In the genomic region with DNA sequence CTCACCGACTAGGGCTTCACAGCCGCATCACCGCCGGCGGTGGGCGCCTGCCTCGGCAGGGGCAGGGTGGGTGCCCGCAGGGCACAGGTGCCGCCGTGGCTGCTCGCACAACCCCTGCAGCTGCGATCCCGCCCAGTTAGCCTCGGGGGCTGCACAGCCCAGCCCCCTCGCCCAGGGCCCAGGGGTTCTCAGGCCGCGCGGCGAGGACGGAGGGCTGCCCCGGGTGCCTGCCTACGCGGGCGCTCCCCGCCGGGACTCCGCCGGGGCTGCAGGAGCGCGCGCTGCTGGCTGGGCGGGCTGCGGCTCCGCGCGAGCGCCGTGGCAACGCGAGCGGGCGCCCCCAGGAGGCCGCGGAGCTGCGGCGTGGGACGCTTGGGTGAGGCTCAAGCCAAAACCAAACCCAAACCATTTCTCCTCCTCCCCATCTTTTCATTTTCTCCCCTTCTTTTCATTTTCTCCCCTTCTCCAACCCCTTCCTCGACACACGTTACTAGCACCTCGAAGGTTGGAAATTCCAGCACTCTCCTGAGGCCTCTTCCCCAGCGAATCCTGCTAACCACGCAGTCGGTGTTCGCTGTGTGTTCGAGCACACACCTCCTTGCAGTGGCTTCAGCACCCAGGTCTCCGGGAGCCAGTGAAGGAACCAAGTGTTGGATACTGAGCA, we compare ENCODE assay signal across 8 cellular contexts. TPM values are rescaled to one million over a fixed set of nuclear protein-coding genes. Genes with fewer than 3 reads are reported as not detected.
DNase-seq lines count a peak whose midpoint lies in the region; ATAC-seq, FAIRE-seq and TF ChIP-seq lines count a peak whose summit lies in the region.

A gene with protein sequence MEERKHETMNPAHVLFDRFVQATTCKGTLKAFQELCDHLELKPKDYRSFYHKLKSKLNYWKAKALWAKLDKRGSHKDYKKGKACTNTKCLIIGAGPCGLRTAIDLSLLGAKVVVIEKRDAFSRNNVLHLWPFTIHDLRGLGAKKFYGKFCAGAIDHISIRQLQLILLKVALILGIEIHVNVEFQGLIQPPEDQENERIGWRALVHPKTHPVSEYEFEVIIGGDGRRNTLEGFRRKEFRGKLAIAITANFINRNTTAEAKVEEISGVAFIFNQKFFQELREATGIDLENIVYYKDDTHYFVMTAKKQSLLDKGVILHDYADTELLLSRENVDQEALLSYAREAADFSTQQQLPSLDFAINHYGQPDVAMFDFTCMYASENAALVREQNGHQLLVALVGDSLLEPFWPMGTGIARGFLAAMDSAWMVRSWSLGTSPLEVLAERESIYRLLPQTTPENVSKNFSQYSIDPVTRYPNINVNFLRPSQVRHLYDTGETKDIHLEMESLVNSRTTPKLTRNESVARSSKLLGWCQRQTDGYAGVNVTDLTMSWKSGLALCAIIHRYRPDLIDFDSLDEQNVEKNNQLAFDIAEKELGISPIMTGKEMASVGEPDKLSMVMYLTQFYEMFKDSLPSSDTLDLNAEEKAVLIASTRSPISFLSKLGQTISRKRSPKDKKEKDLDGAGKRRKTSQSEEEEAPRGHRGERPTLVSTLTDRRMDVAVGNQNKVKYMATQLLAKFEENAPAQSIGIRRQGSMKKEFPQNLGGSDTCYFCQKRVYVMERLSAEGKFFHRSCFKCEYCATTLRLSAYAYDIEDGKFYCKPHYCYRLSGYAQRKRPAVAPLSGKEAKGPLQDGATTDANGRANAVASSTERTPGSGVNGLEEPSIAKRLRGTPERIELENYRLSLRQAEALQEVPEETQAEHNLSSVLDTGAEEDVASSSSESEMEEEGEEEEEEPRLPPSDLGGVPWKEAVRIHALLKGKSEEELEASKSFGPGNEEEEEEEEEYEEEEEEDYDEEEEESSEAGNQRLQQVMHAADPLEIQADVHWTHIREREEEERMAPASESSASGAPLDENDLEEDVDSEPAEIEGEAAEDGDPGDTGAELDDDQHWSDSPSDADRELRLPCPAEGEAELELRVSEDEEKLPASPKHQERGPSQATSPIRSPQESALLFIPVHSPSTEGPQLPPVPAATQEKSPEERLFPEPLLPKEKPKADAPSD (N-terminal part only) (minus strand): TSS at position 286 of the 664 bp plus-strand sequence. CDS start 117,749 bp downstream, outside the sequence.

- H3K4me3 ChIP-seq in AG09309 (ENCODE audit: control insufficient read depth, low read depth, low read length): peak within 1 kb of the TSS; percentile 69
- H3K4me3 ChIP-seq in dorsolateral prefrontal cortex: peak within 1 kb of the TSS; percentile 65 to 96 (median 86)
- peak within 1 kb of the TSS; percentile 58 to 79 (median 64) for H3K4me3 ChIP-seq in HepG2 (replicated peaks in 1 of 3; ENCODE audit: insufficient read depth in 1 of 3, low read depth in 2 of 3, low read length in 3 of 3)

- H3K79me2 ChIP-seq in HepG2 (ENCODE audit: insufficient read depth, low read length): no peaks in the 10 kb centered on the region

- H3K4me1 Mint-ChIP-seq in activated CD4-positive, alpha-beta memory T cell treated with anti-CD3 and anti-CD28 coated beads for 36 hours (ENCODE audit: low read depth): peaks cover 11% of the 10 kb centered on the region

- H3K27me3 Mint-ChIP-seq in activated CD4-positive, alpha-beta memory T cell treated with anti-CD3 and anti-CD28 coated beads for 36 hours: peaks cover 25% of the 10 kb centered on the region

- H3K27ac Mint-ChIP-seq in activated CD4-positive, alpha-beta memory T cell treated with anti-CD3 and anti-CD28 coated beads for 36 hours: no peak within 1 kb of the TSS

- H3K27me3 ChIP-seq in dorsolateral prefrontal cortex (no peaks in the 10 kb centered on the region), HepG2 (ENCODE audit: control insufficient read depth in 1 of 2, insufficient read depth in 2 of 2, low read length in 2 of 2) (peaks cover 0 to 20% of the 10 kb centered on the region in 2 experiments; a peak in 4 of 5 replicates)

- ATAC-seq in HepG2 (peak; percentile 92), HG03139 (IDR thresholded peaks at IDR 0.05; ENCODE audit: unreplicated experiment) (no peak)

- H3K36me3 ChIP-seq in HepG2 (replicated peaks in 1 of 2; ENCODE audit: control insufficient read depth in 1 of 2, insufficient read depth in 2 of 2, low read length in 2 of 2): no peaks in the 10 kb centered on the region

- H3K9me3 ChIP-seq in HepG2 (ENCODE audit: low read length): no peaks in the 10 kb centered on the region

- no peaks in the 10 kb centered on the region for H3K9me3 Mint-ChIP-seq in activated CD4-positive, alpha-beta memory T cell treated with anti-CD3 and anti-CD28 coated beads for 36 hours

- CTCF ChIA-PET in activated CD4-positive, alpha-beta memory T cell treated with anti-CD3 and anti-CD28 coated beads for 36 hours (lab: Charles Lee): interaction anchor here (0.6 to 6.1 kb wide), 9 partner anchors 11 to 209 kb away, joined by 3 to 40 read pairs (median 4); a partner anchor contains a TSS
- CTCF ChIA-PET in HepG2 (lab: Yijun Ruan, JAX; ENCODE audit: low intra/inter-chr PET ratio, low total read pairs): interaction anchor here (0.7 to 3.1 kb wide), 3 partner anchors 12 to 194 kb away, joined by 3 to 10 read pairs (median 3); no protein-coding TSS in a partner anchor

- WGBS in HepG2 (ENCODE audit: low lambda C conversion rate): 2% methylated on average over 28 of the region's 56 CpGs

- no TSS peak for BruUV-seq in HepG2 (replicated peaks; lab: Mats Ljungman, UMichigan)

- peak within 1 kb of the TSS; percentile 24; the same call in 1 of the 2 replicates for H3K9ac ChIP-seq in HepG2 (ENCODE audit: insufficient read depth, low read depth, low read length)

- no peaks in the 10 kb centered on the region for H3K36me3 Mint-ChIP-seq in activated CD4-positive, alpha-beta memory T cell treated with anti-CD3 and anti-CD28 coated beads for 36 hours

- TF ChIP-seq CTCF in AG09309 (IDR thresholded peaks at IDR 0.05; ENCODE audit: control insufficient read depth, insufficient read depth, low read depth, low read length, missing control alignments): peak; percentile 47
- peak; percentile 87 for TF ChIP-seq CTCF in GM20000 (IDR thresholded peaks at IDR 0.05; ENCODE audit: extremely low read depth, missing control alignments)
- TF ChIP-seq CTCF in dorsolateral prefrontal cortex (IDR thresholded peaks at IDR 0.05 in 54 of 56, conservative IDR thresholded peaks at IDR 0.05 in 2 of 56; ENCODE audit: low read depth in 1 of 56, partially characterized antibody in 56 of 56): peak in 54 of 56 donors; percentile 23 to 87 (median 60)
- TF ChIP-seq CTCF in HepG2 (CRISPR knock-in tag; IDR thresholded peaks at IDR 0.05): peak; percentile 61

- FAIRE-seq in HepG2 (lab: Jason Lieb, UNC): no peak

- peak within 1 kb of the TSS; percentile 59 to 97 (median 93) for H3K27ac ChIP-seq in dorsolateral prefrontal cortex
- H3K27ac ChIP-seq in HepG2 (ENCODE audit: extremely low read length, insufficient read depth, low read length): no peak within 1 kb of the TSS

- peak within 1 kb of the TSS; percentile 75 for H2AFZ ChIP-seq in HepG2 (ENCODE audit: low read length)

- POLR2A ChIA-PET in activated CD4-positive, alpha-beta memory T cell treated with anti-CD3 and anti-CD28 coated beads for 36 hours (lab: Charles Lee): no interaction called here
- POLR2A ChIA-PET in HepG2 (lab: Yijun Ruan, JAX): interaction anchor here (1.0 kb wide), 1 partner anchor 53 kb away, joined by 4 read pairs; a partner anchor contains a TSS

- TF ChIP-seq EP300 in HepG2 (IDR thresholded peaks at IDR 0.05; ENCODE audit: low read depth in 2 of 2, low read length in 2 of 2) (no peak), HepG2 (CRISPR knock-in tag; IDR thresholded peaks at IDR 0.05; ENCODE audit: borderline replicate concordance) (no peak)

- no peaks in the 10 kb centered on the region for H4K20me1 ChIP-seq in HepG2 (ENCODE audit: insufficient read depth, low read length)

- TF ChIP-seq RAD21 in HepG2 (CRISPR knock-in tag; IDR thresholded peaks at IDR 0.05): peak; percentile 84

- no peak for TF ChIP-seq POLR2A in HepG2 (IDR thresholded peaks at IDR 0.05; ENCODE audit: insufficient read depth in 1 of 2, low read depth in 2 of 2, low read length in 2 of 2)

- H3K4me2 ChIP-seq in HepG2 (ENCODE audit: low read depth, low read length): peak within 1 kb of the TSS; percentile 96

- intact Hi-C loops in activated CD4-positive, alpha-beta memory T cell treated with anti-CD3 and anti-CD28 coated beads for 36 hours (cut with micrococcal nuclease): loop anchor here (1.0 to 10.0 kb wide), 3 partner anchors 50 to 194 kb away; a partner anchor contains a TSS
- intact Hi-C loops in dorsolateral prefrontal cortex (cut with DNase I) (loop anchor here (1.0 to 5.0 kb wide), 7 partner anchors 20 to 192 kb away; a partner anchor contains a TSS), HepG2 (cut with micrococcal nuclease; ENCODE audit: unreplicated experiment) (no loop called here)

- H3K4me3 Mint-ChIP-seq in activated CD4-positive, alpha-beta memory T cell treated with anti-CD3 and anti-CD28 coated beads for 36 hours: peak within 1 kb of the TSS; percentile 80

- no peak for DNase-seq in AG09309 (ENCODE audit: low read depth)
- DNase-seq in GM20000 (ENCODE audit: low spot score): peak; percentile 92
- peak; percentile 57 for DNase-seq in NCI-H2227 treated with DMSO at 0.1 percent for 48 hours (lab: John Stamatoyannopoulos, UW)
- DNase-seq in activated CD4-positive, alpha-beta memory T cell treated with anti-CD3 and anti-CD28 coated beads for 36 hours: peak; percentile 74
- peak in 9 of 10 donors; percentile 57 to 87 (median 67) for DNase-seq in dorsolateral prefrontal cortex
- DNase-seq in HepG2 (ENCODE audit: low spot score): no peak
- DNase-seq in stimulated activated CD4-positive, alpha-beta T cell treated with anti-CD3 and anti-CD28 coated beads, Interleukin-2, amount 100 ng/mL, for 48 hours: peak; percentile 61 to 63

- in situ Hi-C loops in HepG2 (cut with HindIII; ENCODE audit: extremely low pct_ligation_motif_present, low pct_unique_long_range_greater_than_20kb): loop anchor here (10.0 kb wide), 2 partner anchors 110 to 190 kb away; no protein-coding TSS in a partner anchor

- peaks cover 25% of the 10 kb centered on the region for H3K4me1 ChIP-seq in HepG2 (ENCODE audit: insufficient read depth, low read length)

RNA-seq across cellular contexts. Expression of the gene that starts here (rescaled TPM):
- total RNA-seq in activated CD4-positive, alpha-beta memory T cell treated with anti-CD3 and anti-CD28 coated beads for 36 hours: 10 to 100 TPM; 29.7 to 37.2 TPM
- total RNA-seq in dorsolateral prefrontal cortex: 100 to 1,000 TPM; 126 to 274 (median 183) TPM
- 9.5 and 12.5 TPM in 2 replicates for total RNA-seq in HepG2 (2016; rRNA removed; fragmentation: Illumina TruSeq; extraction: Trizol)
- 2.6 and 2.9 TPM in 2 replicates for total RNA-seq in HepG2 (2016; cell fraction: cytosol; rRNA removed; fragmentation: Illumina TruSeq; extraction: Trizol; ENCODE audit: low read depth)
- total RNA-seq in HepG2 (2016; cell fraction: insoluble cytoplasmic fraction; rRNA removed; fragmentation: Illumina TruSeq; extraction: Trizol): 8.6 and 11.9 TPM in 2 replicates
- total RNA-seq in HepG2 (2016; cell fraction: membrane; rRNA removed; fragmentation: Illumina TruSeq; extraction: Trizol): 4.2 and 6.1 TPM in 2 replicates
- 31.3 and 35.0 TPM in 2 replicates for total RNA-seq in HepG2 (2016; cell fraction: nucleus; rRNA removed; fragmentation: Illumina TruSeq; extraction: Trizol)
- 5.3 and 5.6 TPM in 2 replicates for polyA plus RNA-seq in HepG2 (2011; rRNA removed)
- 2.5 and 3.1 TPM in 2 replicates for polyA plus RNA-seq in HepG2 (2011; cell fraction: cytosol; rRNA removed)
- 32.9 and 43.0 TPM in 2 replicates for polyA plus RNA-seq in HepG2 (2011; cell fraction: nucleus; rRNA removed)
- 9.2 and 10.8 TPM in 2 replicates for polyA plus RNA-seq in HepG2 (2012)
- 0.59 and 1.1 TPM in 2 replicates for polyA plus RNA-seq in HepG2 (2016; cell fraction: cytosol; fragmentation: Illumina TruSeq; extraction: Trizol; ENCODE audit: low read depth)
- polyA plus RNA-seq in HepG2 (2016; cell fraction: insoluble cytoplasmic fraction; fragmentation: Illumina TruSeq; extraction: Trizol; ENCODE audit: low read depth): 3.5 and 3.6 TPM in 2 replicates
- polyA plus RNA-seq in HepG2 (2016; cell fraction: membrane; fragmentation: Illumina TruSeq; extraction: Trizol; ENCODE audit: low read depth): 0.53 and 1.1 TPM in 2 replicates
- polyA plus RNA-seq in HepG2 (2016; cell fraction: nucleus; fragmentation: Illumina TruSeq; extraction: Trizol; ENCODE audit: insufficient read depth, low read depth): 34.4 and 36.4 TPM in 2 replicates
- polyA minus RNA-seq in HepG2 (2011; rRNA and poly(A)+ RNA removed; ENCODE audit: low replicate concordance): 12.7 and 28.5 TPM in 2 replicates
- 3.7 and 4.4 TPM in 2 replicates for polyA minus RNA-seq in HepG2 (2011; cell fraction: cytosol; rRNA and poly(A)+ RNA removed)
- polyA minus RNA-seq in HepG2 (2011; cell fraction: nucleus; rRNA and poly(A)+ RNA removed): 28.5 and 33.0 TPM in 2 replicates

Comparison
In these comparisons a context has a peak if more than half of its experiments do, and no peak if none do; other contexts are left out.
1. DNase-seq: peak in GM20000 (single experiment), NCI-H2227 treated with DMSO at 0.1 percent for 48 hours (single experiment), activated CD4-positive, alpha-beta memory T cell treated with anti-CD3 and anti-CD28 coated beads for 36 hours (single experiment), dorsolateral prefrontal cortex (9 of 10) and stimulated activated CD4-positive, alpha-beta T cell treated with anti-CD3 and anti-CD28 coated beads, Interleukin-2, amount 100 ng/mL, for 48 hours (2 of 2); none in AG09309 (single experiment) and HepG2 (single experiment).
2. Peak in every context shown above with its lines, with median percentiles within 50 percentile points of each other: H3K4me3 ChIP-seq and CTCF ChIP-seq.